In the genomic region with DNA sequence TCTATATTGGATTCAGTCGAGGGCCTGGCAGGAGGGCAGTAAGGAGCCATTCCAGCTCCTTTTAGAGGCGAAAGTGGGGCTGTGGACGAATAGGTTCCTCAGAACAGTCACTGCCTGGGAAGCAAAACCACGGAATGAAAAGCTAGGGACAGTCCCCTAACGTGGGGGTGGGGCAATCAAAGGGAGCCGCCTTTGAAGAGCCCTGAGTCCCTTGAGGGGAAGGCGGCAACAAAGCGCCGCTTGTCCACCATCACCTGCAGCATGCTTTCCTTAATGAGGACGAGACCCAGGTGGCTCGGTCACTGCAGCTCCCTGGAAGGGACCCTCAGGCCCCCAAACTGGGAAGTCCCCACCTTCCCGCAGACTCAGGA, we compare ENCODE assay signal across 13 cellular contexts.
DNase-seq lines count a peak whose midpoint lies in the region; ATAC-seq and TF ChIP-seq lines count a peak whose summit lies in the region.
"Had no signal": no experiment of that assay in that cellular context is flagged by ENCODE, and none has a peak within 500 bp of the region (broad histone marks: within the 10 kb centered on the region; RNA-seq: fewer than 3 reads in every experiment).

No MANE protein-coding gene starts in this region.

- DNase-seq in left ventricle myocardium inferior = no peak
- no peak for DNase-seq in left cardiac atrium
- DNase-seq in WTC11 (ENCODE audit: low spot score) = no peak
- DNase-seq in mesothelial cell of epicardium (ENCODE audit: low spot score in 2 of 2, unreplicated experiment in 2 of 2) = no peak
- no peak for DNase-seq in uterus
- no peak for DNase-seq in sciatic nerve (ENCODE audit: low spot score)
- DNase-seq: activated naive CD4-positive, alpha-beta T cell treated with Interleukin-2 at 50 U/mL for 16 hours; KBM-7; PC-9; stimulated activated naive B cell treated with anti-CD40 and anti-IgM and Interleukin-4, amounts not matched to agents 10 μg/mL and 1 μg/mL and 100 μg/mL, for 72 hours had no signal

- H3K4me3 ChIP-seq in left ventricle myocardium inferior (no peak overlapping the region), uterus (no peak overlapping the region)
- H3K4me3 ChIP-seq: PC-9 had no signal

- H3K4me3 Mint-ChIP-seq in WTC11 = no peak overlapping the region
- no peak overlapping the region for H3K4me3 Mint-ChIP-seq in mesothelial cell of epicardium
- H3K4me3 Mint-ChIP-seq in activated T-helper 17 cell treated with anti-CD3 and anti-CD28 coated beads, Interleukin-2, amount 50 U/mL, for 72 hours = no peak overlapping the region
- H3K4me3 Mint-ChIP-seq: stimulated activated naive B cell treated with anti-CD40 and anti-IgM and Interleukin-4, amounts not matched to agents 10 μg/mL and 1 μg/mL and 100 μg/mL, for 72 hours had no signal

- intact Hi-C loops in left ventricle myocardium inferior (cut with micrococcal nuclease) (no loop called here), left cardiac atrium (cut with DNase I) (no loop called here), uterus (cut with DNase I; ENCODE audit: low total_unique reads) (no loop called here), sciatic nerve (cut with DNase I) (no loop called here)

- H3K27me3 ChIP-seq in left ventricle myocardium inferior (ENCODE audit: low read depth) (no peaks in the 10 kb centered on the region), uterus (no peaks in the 10 kb centered on the region)

- H3K9me3 ChIP-seq in left ventricle myocardium inferior (replicated peaks) (no peaks in the 10 kb centered on the region), uterus (no peaks in the 10 kb centered on the region)

- no peak for TF ChIP-seq POLR2A in uterus (IDR thresholded peaks at IDR 0.05)

- H3K27ac ChIP-seq in left ventricle myocardium inferior (replicated peaks) (peak overlapping the region; percentile 88), uterus (peak overlapping the region; percentile 60 to 63)
- H3K27ac ChIP-seq: PC-9 had no signal

- POLR2A ChIA-PET in WTC11 (lab: Charles Lee) = no interaction called here

- peaks cover 100% of the 10 kb centered on the region for H3K4me1 ChIP-seq in left ventricle myocardium inferior
- H3K4me1 ChIP-seq in uterus = peaks cover 9 to 22% of the 10 kb centered on the region in 2 donors

- H3K36me3 Mint-ChIP-seq in WTC11 (no peaks in the 10 kb centered on the region), mesothelial cell of epicardium (no peaks in the 10 kb centered on the region)
- H3K36me3 Mint-ChIP-seq in activated T-helper 17 cell treated with anti-CD3 and anti-CD28 coated beads, Interleukin-2, amount 50 U/mL, for 72 hours (ENCODE audit: low read depth) = no peaks in the 10 kb centered on the region
- H3K36me3 Mint-ChIP-seq: stimulated activated naive B cell treated with anti-CD40 and anti-IgM and Interleukin-4, amounts not matched to agents 10 μg/mL and 1 μg/mL and 100 μg/mL, for 72 hours had no signal

- ATAC-seq in left cardiac atrium (no peak), WTC11 (peak; percentile 12), sciatic nerve (no peak), HG03095 (IDR thresholded peaks at IDR 0.05; ENCODE audit: unreplicated experiment) (no peak)
- ATAC-seq in activated T-helper 17 cell treated with anti-CD3 and anti-CD28 coated beads, Interleukin-2, amount 50 U/mL, for 72 hours (replicated peaks) = no peak
- ATAC-seq: activated CD4-positive, CD25-positive, alpha-beta regulatory T cell treated with anti-CD3 and anti-CD28 coated beads, Interleukin-2, amount 50 U/mL, for 24 hours; stimulated activated naive B cell treated with anti-CD40 and anti-IgM and Interleukin-4, amounts not matched to agents 10 μg/mL and 1 μg/mL and 100 μg/mL, for 72 hours had no signal

- H3K27ac Mint-ChIP-seq in WTC11 (no peak overlapping the region), mesothelial cell of epicardium (peak overlapping the region; percentile 94)
- H3K27ac Mint-ChIP-seq in activated T-helper 17 cell treated with anti-CD3 and anti-CD28 coated beads, Interleukin-2, amount 50 U/mL, for 72 hours = no peak overlapping the region
- H3K27ac Mint-ChIP-seq: stimulated activated naive B cell treated with anti-CD40 and anti-IgM and Interleukin-4, amounts not matched to agents 10 μg/mL and 1 μg/mL and 100 μg/mL, for 72 hours had no signal

- H3K36me3 ChIP-seq in left ventricle myocardium inferior (no peaks in the 10 kb centered on the region), uterus (no peaks in the 10 kb centered on the region)

- CTCF ChIA-PET in WTC11 (lab: Charles Lee) = interaction anchor here (1.3 to 2.2 kb wide), 2 partner anchors 45 to 75 kb away, joined by 4 to 10 read pairs; no protein-coding TSS in a partner anchor

- TF ChIP-seq CTCF in left ventricle myocardium inferior (IDR thresholded peaks at IDR 0.05; ENCODE audit: borderline replicate concordance) = no peak
- TF ChIP-seq CTCF in WTC11 (IDR thresholded peaks at IDR 0.05) = no peak
- no peak for TF ChIP-seq CTCF in mesothelial cell of epicardium (IDR thresholded peaks at IDR 0.05; ENCODE audit: unreplicated experiment)
- TF ChIP-seq CTCF in uterus (IDR thresholded peaks at IDR 0.05) = no peak

- no peaks in the 10 kb centered on the region; the same call in 1 of the 2 replicates for H3K27me3 Mint-ChIP-seq in WTC11 (ENCODE audit: low read depth)
- H3K27me3 Mint-ChIP-seq in mesothelial cell of epicardium (ENCODE audit: low read depth) = peaks cover 5% of the 10 kb centered on the region
- peaks cover 38% of the 10 kb centered on the region for H3K27me3 Mint-ChIP-seq in activated T-helper 17 cell treated with anti-CD3 and anti-CD28 coated beads, Interleukin-2, amount 50 U/mL, for 72 hours

- H3K9me3 Mint-ChIP-seq in WTC11 (no peaks in the 10 kb centered on the region), mesothelial cell of epicardium (no peaks in the 10 kb centered on the region)
- H3K9me3 Mint-ChIP-seq in activated T-helper 17 cell treated with anti-CD3 and anti-CD28 coated beads, Interleukin-2, amount 50 U/mL, for 72 hours = no peaks in the 10 kb centered on the region
- H3K9me3 Mint-ChIP-seq: stimulated activated naive B cell treated with anti-CD40 and anti-IgM and Interleukin-4, amounts not matched to agents 10 μg/mL and 1 μg/mL and 100 μg/mL, for 72 hours had no signal

- peaks cover 48% of the 10 kb centered on the region for H3K4me1 Mint-ChIP-seq in WTC11
- peaks cover 90% of the 10 kb centered on the region for H3K4me1 Mint-ChIP-seq in mesothelial cell of epicardium
- H3K4me1 Mint-ChIP-seq in activated T-helper 17 cell treated with anti-CD3 and anti-CD28 coated beads, Interleukin-2, amount 50 U/mL, for 72 hours = peaks cover 3% of the 10 kb centered on the region

TF ChIP-seq in WTC11, 78 proteins besides CTCF, POLR2A, EP300 and RAD21 (continues in another document):
- TF ChIP-seq MXD4 (CRISPR knock-in tag; IDR thresholded peaks at IDR 0.05; ENCODE audit: borderline replicate concordance) (no peak), ETV6 (CRISPR knock-in tag; IDR thresholded peaks at IDR 0.05) (no peak), ELF4 (CRISPR knock-in tag; IDR thresholded peaks at IDR 0.05; ENCODE audit: low read depth) (no peak), FOXK1 (CRISPR knock-in tag; IDR thresholded peaks at IDR 0.05) (no peak), EMX1 (CRISPR knock-in tag; IDR thresholded peaks at IDR 0.05) (no peak), NR1H2 (CRISPR knock-in tag; IDR thresholded peaks at IDR 0.05) (no peak), RORB (CRISPR knock-in tag; IDR thresholded peaks at IDR 0.05) (no peak), NFATC4 (CRISPR knock-in tag; IDR thresholded peaks at IDR 0.05) (no peak), ZNF138 (CRISPR knock-in tag; conservative IDR thresholded peaks at IDR 0.05) (no peak), SP1 (CRISPR knock-in tag; conservative IDR thresholded peaks at IDR 0.05) (no peak), ZNF671 (CRISPR knock-in tag; IDR thresholded peaks at IDR 0.05) (no peak), GTF2I (CRISPR knock-in tag; conservative IDR thresholded peaks at IDR 0.05) (no peak)
- TF ChIP-seq, protein P1, sequence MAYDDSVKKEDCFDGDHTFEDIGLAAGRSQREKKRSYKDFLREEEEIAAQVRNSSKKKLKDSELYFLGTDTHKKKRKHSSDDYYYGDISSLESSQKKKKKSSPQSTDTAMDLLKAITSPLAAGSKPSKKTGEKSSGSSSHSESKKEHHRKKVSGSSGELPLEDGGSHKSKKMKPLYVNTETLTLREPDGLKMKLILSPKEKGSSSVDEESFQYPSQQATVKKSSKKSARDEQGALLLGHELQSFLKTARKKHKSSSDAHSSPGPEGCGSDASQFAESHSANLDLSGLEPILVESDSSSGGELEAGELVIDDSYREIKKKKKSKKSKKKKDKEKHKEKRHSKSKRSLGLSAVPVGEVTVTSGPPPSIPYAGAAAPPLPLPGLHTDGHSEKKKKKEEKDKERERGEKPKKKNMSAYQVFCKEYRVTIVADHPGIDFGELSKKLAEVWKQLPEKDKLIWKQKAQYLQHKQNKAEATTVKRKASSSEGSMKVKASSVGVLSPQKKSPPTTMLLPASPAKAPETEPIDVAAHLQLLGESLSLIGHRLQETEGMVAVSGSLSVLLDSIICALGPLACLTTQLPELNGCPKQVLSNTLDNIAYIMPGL (CRISPR knock-in tag; IDR thresholded peaks at IDR 0.05) = no peak
- TF ChIP-seq, protein P2, sequence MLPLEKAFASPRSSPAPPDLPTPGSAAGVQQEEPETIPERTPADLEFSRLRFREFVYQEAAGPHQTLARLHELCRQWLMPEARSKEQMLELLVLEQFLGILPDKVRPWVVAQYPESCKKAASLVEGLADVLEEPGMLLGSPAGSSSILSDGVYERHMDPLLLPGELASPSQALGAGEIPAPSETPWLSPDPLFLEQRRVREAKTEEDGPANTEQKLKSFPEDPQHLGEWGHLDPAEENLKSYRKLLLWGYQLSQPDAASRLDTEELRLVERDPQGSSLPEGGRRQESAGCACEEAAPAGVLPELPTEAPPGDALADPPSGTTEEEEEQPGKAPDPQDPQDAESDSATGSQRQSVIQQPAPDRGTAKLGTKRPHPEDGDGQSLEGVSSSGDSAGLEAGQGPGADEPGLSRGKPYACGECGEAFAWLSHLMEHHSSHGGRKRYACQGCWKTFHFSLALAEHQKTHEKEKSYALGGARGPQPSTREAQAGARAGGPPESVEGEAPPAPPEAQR (CRISPR knock-in tag; IDR thresholded peaks at IDR 0.05) = no peak
- TF ChIP-seq, protein P3, sequence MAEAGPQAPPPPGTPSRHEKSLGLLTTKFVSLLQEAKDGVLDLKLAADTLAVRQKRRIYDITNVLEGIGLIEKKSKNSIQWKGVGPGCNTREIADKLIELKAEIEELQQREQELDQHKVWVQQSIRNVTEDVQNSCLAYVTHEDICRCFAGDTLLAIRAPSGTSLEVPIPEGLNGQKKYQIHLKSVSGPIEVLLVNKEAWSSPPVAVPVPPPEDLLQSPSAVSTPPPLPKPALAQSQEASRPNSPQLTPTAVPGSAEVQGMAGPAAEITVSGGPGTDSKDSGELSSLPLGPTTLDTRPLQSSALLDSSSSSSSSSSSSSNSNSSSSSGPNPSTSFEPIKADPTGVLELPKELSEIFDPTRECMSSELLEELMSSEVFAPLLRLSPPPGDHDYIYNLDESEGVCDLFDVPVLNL (CRISPR knock-in tag; IDR thresholded peaks at IDR 0.05; ENCODE audit: borderline replicate concordance, low read depth) = no peak
